Comparison of ENCODE assay signal across 19 cellular contexts in genomic region chr3:192417012-192417411, GRCh38.
DNase-seq lines count a peak whose midpoint lies in the region; ATAC-seq and TF ChIP-seq lines count a peak whose summit lies in the region.
"Had no signal": no experiment of that assay in that cellular context is flagged by ENCODE, and none has a peak within 500 bp of the region (broad histone marks: within the 10 kb centered on the region; RNA-seq: fewer than 3 reads in every experiment).

No MANE protein-coding gene starts in this region.

- DNase-seq in COLO829 (ENCODE audit: low spot score) (peak; percentile 39), NCI-H146 (lab: John Stamatoyannopoulos, UW) (peak; percentile 43), dermis blood vessel endothelial cell (peak; percentile 41), iPS-NIHi11 (ENCODE audit: low spot score) (peak; percentile 15), upper lobe of right lung (no peak), SIG-M5 (lab: John Stamatoyannopoulos, UW) (no peak)
- DNase-seq: C1 segment of cervical spinal cord, DMS 273 treated with DMSO at 0.1 percent for 48 hours, GDM1, GM23248, NCI-H1417, NCI-H2029 treated with DMSO at 0.1 percent for 48 hours, NCI-H2171 treated with DMSO at 0.1 percent for 48 hours, NCI-H510A, Peyer's patch had no signal

- no peaks in the 10 kb centered on the region for H3K36me3 ChIP-seq in upper lobe of right lung
- H3K36me3 ChIP-seq: Peyer's patch had no signal

- no peaks in the 10 kb centered on the region for H3K27me3 ChIP-seq in upper lobe of right lung
- H3K27me3 ChIP-seq: Peyer's patch had no signal

- no peak for TF ChIP-seq CTCF in upper lobe of right lung (IDR thresholded peaks at IDR 0.05)

- no peak overlapping the region for H3K27ac ChIP-seq in upper lobe of right lung
- H3K27ac ChIP-seq: GM23248, Peyer's patch, SK-N-MC had no signal

- ATAC-seq in upper lobe of right lung (no peak), HG03095 (IDR thresholded peaks at IDR 0.05; ENCODE audit: unreplicated experiment) (no peak)
- ATAC-seq: GM12878, Right ventricle myocardium inferior had no signal

- H3K9me3 ChIP-seq in upper lobe of right lung, result no peaks in the 10 kb centered on the region
- H3K9me3 ChIP-seq: Peyer's patch had no signal

- intact Hi-C loops in upper lobe of right lung (cut with DNase I), result no loop called here

- H3K4me1 ChIP-seq in upper lobe of right lung, result no peaks in the 10 kb centered on the region
- H3K4me1 ChIP-seq: Peyer's patch had no signal

- H3K4me3 ChIP-seq in upper lobe of right lung, result no peak overlapping the region
- H3K4me3 ChIP-seq: GM12878, GM23248, Peyer's patch, SK-N-MC had no signal

Comparison
In these comparisons a context has a peak if more than half of its experiments do, and no peak if none do; other contexts are left out.
1. DNase-seq: peak in COLO829 (single experiment), NCI-H146 (single experiment), dermis blood vessel endothelial cell (single experiment) and iPS-NIHi11 (single experiment); none in upper lobe of right lung (single experiment) and SIG-M5 (single experiment).